Comparison of ENCODE assay signal across 10 cellular contexts in genomic region chr15:64843996-64844395, GRCh38. TPM values are rescaled to one million over a fixed set of nuclear protein-coding genes. Genes with fewer than 3 reads are reported as not detected.
DNase-seq lines count a peak whose midpoint lies in the region; ATAC-seq, FAIRE-seq and TF ChIP-seq lines count a peak whose summit lies in the region.
"Had no signal": no experiment of that assay in that cellular context is flagged by ENCODE, and none has a peak within 500 bp of the region (broad histone marks: within the 10 kb centered on the region; RNA-seq: fewer than 3 reads in every experiment).

No MANE protein-coding gene starts in this region.

- no peak for ATAC-seq in DND-41 (ENCODE audit: insufficient read depth, low read depth)

- H3K36me3 ChIP-seq in DND-41 (ENCODE audit: insufficient read depth, low read length) (0 out of 2 replicates have a peak, but pooled peaks cover 3% of the 10 kb centered on the region), fibroblast of lung (ENCODE audit: control insufficient read depth, insufficient read depth, low read length) (peaks cover 9% of the 10 kb centered on the region), prostate gland (no peaks in the 10 kb centered on the region)

- H2AFZ ChIP-seq in DND-41 (ENCODE audit: low read depth, low read length) (no peak overlapping the region), fibroblast of lung (ENCODE audit: low read length) (no peak overlapping the region)

- H3K4me1 ChIP-seq in DND-41 (ENCODE audit: insufficient read depth, low read length) (peaks cover 48% of the 10 kb centered on the region), fibroblast of lung (ENCODE audit: control insufficient read depth, extremely low read depth, insufficient read depth, low read length) (peaks cover 19% of the 10 kb centered on the region), prostate gland (replicated peaks) (peaks cover 12% of the 10 kb centered on the region)

- CTCF ChIA-PET in RWPE1 (lab: Yijun Ruan, JAX), result no interaction called here

- H3K4me3 ChIP-seq in DND-41 (ENCODE audit: low read depth in 1 of 2, low read length in 2 of 2) (no peak overlapping the region), fibroblast of lung (replicated peaks in 1 of 4; ENCODE audit: control extremely low read depth in 1 of 4, insufficient read depth in 1 of 4, low read depth in 3 of 4, low read length in 4 of 4) (peak overlapping the region; percentile 90 to 99 (median 96)), prostate gland (peak overlapping the region; percentile 1 to 5)

- H3K79me2 ChIP-seq in DND-41 (ENCODE audit: insufficient read depth, low read length) (peaks cover 20% of the 10 kb centered on the region), fibroblast of lung (ENCODE audit: control insufficient read depth, insufficient read depth, low read length) (peaks cover 70% of the 10 kb centered on the region)

- no peak for DNase-seq in DND-41
- DNase-seq in RWPE1 (ENCODE audit: low spot score), result no peak
- no peak for DNase-seq in fibroblast of lung (ENCODE audit: low read depth in 2 of 2)
- no peak for DNase-seq in prostate gland (ENCODE audit: low spot score)
- no peak for DNase-seq in AG08395 (ENCODE audit: low spot score)
- DNase-seq in RCC 7860 (ENCODE audit: low spot score), result no peak
- no peak for DNase-seq in activated CD4-positive, CD25-positive, alpha-beta regulatory T cell (lab: John Stamatoyannopoulos, UW)
- DNase-seq in stimulated activated naive CD4-positive, alpha-beta T cell treated with Interleukin-2 at 50 U/mL for 16 hours (lab: John Stamatoyannopoulos, UW), result no peak
- DNase-seq: RPMI8226 had no signal

- no peak for TF ChIP-seq POLR2A in prostate gland (IDR thresholded peaks at IDR 0.05)

- no peaks in the 10 kb centered on the region for H4K20me1 ChIP-seq in DND-41 (ENCODE audit: insufficient read depth, low read length)
- H4K20me1 ChIP-seq in fibroblast of lung (ENCODE audit: control insufficient read depth, extremely low read depth, insufficient read depth, low read length), result peaks cover 4% of the 10 kb centered on the region

- TF ChIP-seq CTCF in DND-41 (IDR thresholded peaks at IDR 0.05; ENCODE audit: borderline replicate concordance, extremely low read depth, low read length, poor library complexity, severe bottlenecking), result no peak
- TF ChIP-seq CTCF in RWPE1 (conservative IDR thresholded peaks at IDR 0.05; ENCODE audit: low read depth), result no peak
- no peak for TF ChIP-seq CTCF in fibroblast of lung (conservative IDR thresholded peaks at IDR 0.05 in 1 of 2, IDR thresholded peaks at IDR 0.05 in 1 of 2; ENCODE audit: low read depth in 1 of 2, low read length in 2 of 2)
- TF ChIP-seq CTCF in prostate gland (IDR thresholded peaks at IDR 0.05), result no peak

- H3K9me3 ChIP-seq in DND-41 (ENCODE audit: insufficient read depth, low read length, severe bottlenecking) (no peaks in the 10 kb centered on the region), fibroblast of lung (ENCODE audit: control insufficient read depth, insufficient read depth, low read depth, low read length) (no peaks in the 10 kb centered on the region), prostate gland (no peaks in the 10 kb centered on the region)

- H3K4me2 ChIP-seq in DND-41 (ENCODE audit: insufficient read depth, low read length), result peak overlapping the region; percentile 14; the same call in 1 of the 2 replicates
- peak overlapping the region; percentile 98 for H3K4me2 ChIP-seq in fibroblast of lung (ENCODE audit: extremely low read depth, insufficient read depth, low read length)

- intact Hi-C loops in prostate gland (cut with DNase I), result loop anchor here (5.0 kb wide), 3 partner anchors 53 to 143 kb away; partner anchors contain the start of genes ANKDD1A and SPG21

- H3K27ac ChIP-seq in DND-41 (ENCODE audit: low read length), result no peak overlapping the region
- peak overlapping the region; percentile 92 for H3K27ac ChIP-seq in RWPE1
- peak overlapping the region; percentile 39 for H3K27ac ChIP-seq in fibroblast of lung (ENCODE audit: insufficient read depth, low read length)
- H3K27ac ChIP-seq in prostate gland, result peak overlapping the region; percentile 91 to 93

- POLR2A ChIA-PET in RWPE1 (lab: Yijun Ruan, JAX; ENCODE audit: low non-redundant PET), result interaction anchor here (0.6 kb wide), 1 partner anchor 11 kb away, joined by 5 read pairs; no protein-coding TSS in a partner anchor

- H3K27me3 ChIP-seq in DND-41 (ENCODE audit: insufficient read depth, low read length, poor library complexity), result no peaks in the 10 kb centered on the region
- H3K27me3 ChIP-seq in fibroblast of lung (ENCODE audit: control insufficient read depth, insufficient read depth, low read length), result no peaks in the 10 kb centered on the region
- H3K27me3 ChIP-seq in prostate gland (replicated peaks; ENCODE audit: insufficient read depth), result no peaks in the 10 kb centered on the region

- 68% methylated on average over 4 of the region's 4 CpGs for WGBS in prostate gland

- FAIRE-seq in RCC 7860 (lab: Jason Lieb, UNC), result no peak
- FAIRE-seq: bronchial epithelial cell had no signal

- peak overlapping the region; percentile 21; the same call in 1 of the 2 replicates for H3K9ac ChIP-seq in DND-41 (ENCODE audit: low read depth, low read length)
- H3K9ac ChIP-seq in fibroblast of lung (ENCODE audit: insufficient read depth, low read length), result peak overlapping the region; percentile 35

RNA-seq across cellular contexts. Expression of gene PLEKHO2, which starts 2.3 kb away (rescaled TPM):
- total RNA-seq in fibroblast of lung, result 70.1 and 163 TPM in 2 replicates
- polyA plus RNA-seq in fibroblast of lung, result 39.2 and 78.6 TPM in 2 replicates
- 50.1 and 100 TPM in 2 replicates for polyA plus RNA-seq in fibroblast of lung (2012)
- 85.7 and 150 TPM in 2 replicates for polyA minus RNA-seq in fibroblast of lung (ENCODE audit: low replicate concordance)
- 10 to 100 TPM in 1 of 2 donors, 1 to 10 TPM in 1; 8.6 to 31.8 TPM for total RNA-seq in prostate gland

RNA-seq across cellular contexts. Expression of gene PIF1, which starts 18.5 kb away (rescaled TPM):
- 3.1 and 9.4 TPM in 2 replicates for total RNA-seq in fibroblast of lung
- 5.1 and 5.2 TPM in 2 replicates for polyA plus RNA-seq in fibroblast of lung
- polyA plus RNA-seq in fibroblast of lung (2012), result 5.1 and 6.2 TPM in 2 replicates
- polyA minus RNA-seq in fibroblast of lung (ENCODE audit: low replicate concordance), result 5.8 and 16.8 TPM in 2 replicates
- 1 to 10 TPM in 1 of 2 donors, under 1 TPM in 1; 0.82 to 9.8 TPM for total RNA-seq in prostate gland

Comparison
In these comparisons a context has a peak if more than half of its experiments do, and no peak if none do; other contexts are left out.
1. H3K4me3 ChIP-seq: peak in fibroblast of lung (4 of 4) and prostate gland (2 of 2); none in DND-41 (0 of 2).